In the genomic region with DNA sequence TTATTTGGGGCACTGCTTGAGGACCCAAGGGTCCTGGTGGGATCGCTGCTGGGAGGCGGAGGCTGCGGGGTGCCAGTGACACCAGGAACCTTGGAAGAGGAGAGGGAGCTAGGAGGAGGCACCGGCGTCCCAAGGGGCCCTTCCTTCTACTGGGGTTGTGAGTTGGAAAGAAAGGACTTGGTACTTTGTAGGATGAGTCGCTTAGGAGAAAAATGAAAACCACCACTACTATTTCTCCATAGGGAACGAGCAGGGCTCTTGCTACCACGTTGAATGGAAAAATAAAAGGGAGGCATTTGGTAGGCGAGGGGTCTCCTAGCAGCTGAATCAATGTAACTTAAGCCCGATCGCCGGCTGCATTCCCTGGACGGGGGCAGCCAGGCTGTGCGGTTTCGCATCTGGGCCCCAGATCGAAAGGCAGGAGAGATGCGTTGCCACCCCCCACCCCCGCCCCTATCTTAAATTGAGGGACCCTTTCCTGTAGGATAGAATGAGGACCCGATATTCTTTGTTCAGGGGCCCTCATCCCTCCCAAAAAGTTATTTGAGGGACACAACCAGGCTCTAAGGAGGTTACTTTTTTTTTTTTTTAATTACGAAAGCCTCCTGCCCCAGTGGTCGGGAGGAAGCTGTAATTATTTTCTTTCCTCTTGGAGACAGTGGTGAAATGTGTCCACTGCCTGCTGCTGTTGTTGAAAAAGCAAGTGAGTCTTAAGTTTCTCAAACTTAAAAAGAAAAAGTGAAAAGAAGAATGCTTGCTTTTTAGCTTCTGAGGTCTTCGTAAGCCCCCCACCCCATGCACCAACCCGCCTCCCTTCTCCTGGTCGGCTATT, we compare ENCODE assay signal across 10 cellular contexts. TPM values are rescaled to one million over a fixed set of nuclear protein-coding genes. Genes with fewer than 3 reads are reported as not detected.
DNase-seq lines count a peak whose midpoint lies in the region; ATAC-seq, FAIRE-seq and TF ChIP-seq lines count a peak whose summit lies in the region.
"Had no signal": no experiment of that assay in that cellular context is flagged by ENCODE, and none has a peak within 500 bp of the region (broad histone marks: within the 10 kb centered on the region; RNA-seq: fewer than 3 reads in every experiment).

No MANE protein-coding gene starts in this region.

- H3K27ac ChIP-seq in iPS-18a (ENCODE audit: low read length) = no peak overlapping the region

- peaks cover 20 to 28% of the 10 kb centered on the region in 2 donors for H3K4me1 Mint-ChIP-seq in stimulated activated naive B cell treated with anti-CD40 and anti-IgM and Interleukin-4, amounts not matched to agents 10 μg/mL and 1 μg/mL and 100 μg/mL, for 72 hours

- TF ChIP-seq CTCF in WI38 (IDR thresholded peaks at IDR 0.05; ENCODE audit: low read depth, low read length) = no peak

- no peak for ATAC-seq in stimulated activated naive B cell treated with anti-CD40 and anti-IgM and Interleukin-4, amounts not matched to agents 10 μg/mL and 1 μg/mL and 100 μg/mL, for 72 hours (replicated peaks)

- TF ChIP-seq POLR2A in GM12892 (IDR thresholded peaks at IDR 0.05; ENCODE audit: low read depth, low read length) = no peak

- H3K4me3 ChIP-seq in WI38 (ENCODE audit: low read depth, low read length) (peak overlapping the region; percentile 34; the same call in 1 of the 2 replicates), iPS-18a (ENCODE audit: low read length) (peak overlapping the region; percentile 92)

- no peaks in the 10 kb centered on the region for H3K9me3 ChIP-seq in iPS-18a (ENCODE audit: control insufficient read depth, low read depth, low read length)

- peak overlapping the region; percentile 79 for H3K9ac ChIP-seq in iPS-18a (ENCODE audit: low read length)

- FAIRE-seq in GM12892 (lab: Jason Lieb, UNC) = no peak

- H3K4me3 Mint-ChIP-seq in stimulated activated naive B cell treated with anti-CD40 and anti-IgM and Interleukin-4, amounts not matched to agents 10 μg/mL and 1 μg/mL and 100 μg/mL, for 72 hours = peak overlapping the region; percentile 64 to 66

- H3K27ac Mint-ChIP-seq in stimulated activated naive B cell treated with anti-CD40 and anti-IgM and Interleukin-4, amounts not matched to agents 10 μg/mL and 1 μg/mL and 100 μg/mL, for 72 hours = no peak overlapping the region

- H3K36me3 Mint-ChIP-seq in stimulated activated naive B cell treated with anti-CD40 and anti-IgM and Interleukin-4, amounts not matched to agents 10 μg/mL and 1 μg/mL and 100 μg/mL, for 72 hours = no peaks in the 10 kb centered on the region

- peaks cover 0 to 2% of the 10 kb centered on the region in 2 donors for H3K9me3 Mint-ChIP-seq in stimulated activated naive B cell treated with anti-CD40 and anti-IgM and Interleukin-4, amounts not matched to agents 10 μg/mL and 1 μg/mL and 100 μg/mL, for 72 hours

- no peaks in the 10 kb centered on the region for H3K36me3 ChIP-seq in iPS-18a (ENCODE audit: control insufficient read depth, low read depth, low read length)

- peaks cover 27% of the 10 kb centered on the region for H3K4me1 ChIP-seq in iPS-18a (ENCODE audit: control insufficient read depth, low read depth, low read length)

- DNase-seq in NCI-H82 (lab: John Stamatoyannopoulos, UW) (peak; percentile 77), NCI-H82 treated with DMSO at 0.1 percent for 48 hours (lab: John Stamatoyannopoulos, UW; ENCODE audit: unreplicated experiment) (no peak), inferior parietal cortex (ENCODE audit: extremely low spot score) (no peak), GM12892 (ENCODE audit: insufficient read length) (no peak), pons (ENCODE audit: low spot score) (no peak)
- no peak for DNase-seq in stimulated activated naive B cell treated with anti-CD40 and anti-IgM and Interleukin-4, amounts not matched to agents 10 μg/mL and 1 μg/mL and 100 μg/mL, for 72 hours
- DNase-seq: amygdala, DMS153 had no signal

- H3K27me3 Mint-ChIP-seq in stimulated activated naive B cell treated with anti-CD40 and anti-IgM and Interleukin-4, amounts not matched to agents 10 μg/mL and 1 μg/mL and 100 μg/mL, for 72 hours = peaks cover 63 to 79% of the 10 kb centered on the region in 2 donors

- peaks cover 14% of the 10 kb centered on the region for H3K27me3 ChIP-seq in iPS-18a (ENCODE audit: control insufficient read depth, insufficient read depth, low read length)

RNA-seq across cellular contexts. Expression of gene IGFBP2, which starts 1.3 kb away (rescaled TPM):
- 1.5 TPM for polyA plus RNA-seq in GM12892 (2012; ENCODE audit: missing spikeins)
